13 cellular contexts compared by ENCODE assay signal in the genomic region with DNA sequence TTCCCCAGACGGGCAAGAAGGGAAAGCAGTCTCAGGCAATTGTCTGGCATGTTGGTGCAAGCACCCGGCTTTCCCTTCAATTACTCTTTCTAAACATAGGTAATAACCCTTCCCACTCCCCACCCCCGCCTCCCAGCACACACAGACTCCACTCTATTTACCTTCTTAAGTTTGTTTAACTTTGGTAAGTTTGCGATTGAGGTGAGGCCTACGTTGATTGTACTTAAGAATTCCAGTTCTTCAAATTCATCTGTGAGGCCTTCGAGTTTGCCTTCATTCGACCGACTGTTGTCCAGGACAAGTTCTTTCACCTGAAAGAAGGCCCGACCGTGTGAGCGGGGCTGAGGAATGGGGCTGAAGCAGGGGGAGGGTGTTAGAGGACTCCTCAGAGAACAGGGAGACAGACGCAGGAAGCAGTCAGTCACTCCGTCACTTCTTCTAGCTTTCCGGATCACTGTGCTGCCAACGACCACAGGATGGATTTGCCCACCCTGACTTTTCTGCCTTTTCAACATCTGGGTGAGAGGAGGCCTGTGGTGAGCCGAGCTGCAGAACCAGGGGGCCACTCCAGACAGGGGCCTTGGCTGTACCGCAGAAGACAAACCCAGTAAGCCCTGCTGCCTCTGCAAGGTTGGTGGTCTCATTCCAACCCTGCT. TPM values are rescaled to one million over a fixed set of nuclear protein-coding genes. Genes with fewer than 3 reads are reported as not detected.
DNase-seq lines count a peak whose midpoint lies in the region; ATAC-seq and TF ChIP-seq lines count a peak whose summit lies in the region.
"Had no signal": no experiment of that assay in that cellular context is flagged by ENCODE, and none has a peak within 500 bp of the region (broad histone marks: within the 10 kb centered on the region; RNA-seq: fewer than 3 reads in every experiment).

No MANE protein-coding gene starts in this region.

- H3K4me1 Mint-ChIP-seq in activated CD4-positive, alpha-beta T cell treated with anti-CD3 and anti-CD28 coated beads, Interleukin-2, amount 10 ng/mL, durations not matched to agents 7 days and 5 days: peaks cover 68% of the 10 kb centered on the region

- H3K9me3 Mint-ChIP-seq in activated CD4-positive, alpha-beta T cell treated with anti-CD3 and anti-CD28 coated beads, Interleukin-2, amount 10 ng/mL, durations not matched to agents 7 days and 5 days: no peaks in the 10 kb centered on the region

- POLR2A ChIA-PET in activated CD4-positive, alpha-beta T cell treated with anti-CD3 and anti-CD28 coated beads, Interleukin-2, amount 10 ng/mL, durations not matched to agents 7 days and 5 days (lab: Charles Lee): interaction anchor here (0.6 kb wide), 1 partner anchor 30 kb away, joined by 3 read pairs; no protein-coding TSS in a partner anchor

- H3K27ac Mint-ChIP-seq in activated CD4-positive, alpha-beta T cell treated with anti-CD3 and anti-CD28 coated beads, Interleukin-2, amount 10 ng/mL, durations not matched to agents 7 days and 5 days: peak overlapping the region; percentile 50

- DNase-seq in activated CD4-positive, alpha-beta T cell treated with anti-CD3 and anti-CD28 coated beads, Interleukin-2, amount 10 ng/mL, durations not matched to agents 7 days and 5 days: no peak
- no peak for DNase-seq in activated CD4-positive, alpha-beta T cell treated with anti-CD3 and anti-CD28 coated beads, Interleukin-2, amount 50 U/mL, for 4 hours
- DNase-seq in breast epithelium (ENCODE audit: low spot score in 2 of 2): no peak
- peak; percentile 30 for DNase-seq in mesenteric fat pad (ENCODE audit: low spot score)
- no peak for DNase-seq in substantia nigra (lab: John Stamatoyannopoulos, UW)
- DNase-seq in dedifferentiated amniotic fluid mesenchymal stem cell (ENCODE audit: extremely low spot score): no peak
- DNase-seq: activated CD4-positive, CD25-positive, alpha-beta regulatory T cell; mesendoderm; NCI-H187 treated with DMSO at 0.1 percent for 48 hours; right cardiac atrium had no signal

- H3K9me3 ChIP-seq in breast epithelium: no peaks in the 10 kb centered on the region

- TF ChIP-seq POLR2A in breast epithelium (IDR thresholded peaks at IDR 0.05): no peak

- TF ChIP-seq CTCF in breast epithelium (IDR thresholded peaks at IDR 0.05): no peak

- intact Hi-C loops in breast epithelium (cut with DNase I; ENCODE audit: low total_unique reads): no loop called here

- no peak for ATAC-seq in GM19035 (IDR thresholded peaks at IDR 0.05; ENCODE audit: unreplicated experiment)
- ATAC-seq in SK-N-SH treated with all-trans-retinoic acid at 6 μM for 48 hours: no peak
- ATAC-seq: K562, right cardiac atrium had no signal

- peaks cover 26% of the 10 kb centered on the region for H3K36me3 Mint-ChIP-seq in activated CD4-positive, alpha-beta T cell treated with anti-CD3 and anti-CD28 coated beads, Interleukin-2, amount 10 ng/mL, durations not matched to agents 7 days and 5 days (ENCODE audit: low read depth)

- peaks cover 18 to 39% of the 10 kb centered on the region in 2 donors for H3K4me1 ChIP-seq in breast epithelium

- H3K27ac ChIP-seq in breast epithelium (peak overlapping the region; percentile 87 to 92), substantia nigra (ENCODE audit: low read depth, low read length, poor library complexity, severe bottlenecking) (peak overlapping the region; percentile 64)

- no peaks in the 10 kb centered on the region for H3K36me3 ChIP-seq in breast epithelium

- H3K27me3 ChIP-seq in breast epithelium: no peaks in the 10 kb centered on the region

- CTCF ChIA-PET in activated CD4-positive, alpha-beta T cell treated with anti-CD3 and anti-CD28 coated beads, Interleukin-2, amount 10 ng/mL, durations not matched to agents 7 days and 5 days (lab: Charles Lee): interaction anchor here (1.1 to 1.4 kb wide), 3 partner anchors 17 to 88 kb away, joined by 3 to 4 read pairs (median 4); no protein-coding TSS in a partner anchor

- H3K4me3 ChIP-seq in breast epithelium: no peak overlapping the region
- H3K4me3 ChIP-seq: K562 had no signal

- no peak overlapping the region for H3K4me3 Mint-ChIP-seq in activated CD4-positive, alpha-beta T cell treated with anti-CD3 and anti-CD28 coated beads, Interleukin-2, amount 10 ng/mL, durations not matched to agents 7 days and 5 days

- no peaks in the 10 kb centered on the region for H3K27me3 Mint-ChIP-seq in activated CD4-positive, alpha-beta T cell treated with anti-CD3 and anti-CD28 coated beads, Interleukin-2, amount 10 ng/mL, durations not matched to agents 7 days and 5 days

TF ChIP-seq in SK-N-SH treated with all-trans-retinoic acid at 6 μM for 48 hours, 23 proteins besides CTCF, POLR2A, EP300 and RAD21 (continues in another document):
- TF ChIP-seq OSR1 (CRISPR knock-in tag; IDR thresholded peaks at IDR 0.05) (no peak), CSDC2 (CRISPR knock-in tag; IDR thresholded peaks at IDR 0.05) (no peak), ESRRG (CRISPR knock-in tag; IDR thresholded peaks at IDR 0.05) (no peak), ZNF70 (CRISPR knock-in tag; IDR thresholded peaks at IDR 0.05) (no peak), ZFP3 (CRISPR knock-in tag; IDR thresholded peaks at IDR 0.05) (no peak), ZFP30 (CRISPR knock-in tag; IDR thresholded peaks at IDR 0.05) (no peak), ISL1 (CRISPR knock-in tag; IDR thresholded peaks at IDR 0.05) (no peak), RARB (CRISPR knock-in tag; IDR thresholded peaks at IDR 0.05) (no peak), BACH2 (CRISPR knock-in tag; IDR thresholded peaks at IDR 0.05; ENCODE audit: borderline replicate concordance) (no peak), GLIS3 (CRISPR knock-in tag; IDR thresholded peaks at IDR 0.05) (no peak), ZC3H10 (CRISPR knock-in tag; IDR thresholded peaks at IDR 0.05) (no peak), TOX (CRISPR knock-in tag; IDR thresholded peaks at IDR 0.05; ENCODE audit: borderline replicate concordance) (no peak), ZNF8 (CRISPR knock-in tag; IDR thresholded peaks at IDR 0.05) (no peak), SNAI2 (CRISPR knock-in tag; IDR thresholded peaks at IDR 0.05) (no peak)
- TF ChIP-seq, protein P1, sequence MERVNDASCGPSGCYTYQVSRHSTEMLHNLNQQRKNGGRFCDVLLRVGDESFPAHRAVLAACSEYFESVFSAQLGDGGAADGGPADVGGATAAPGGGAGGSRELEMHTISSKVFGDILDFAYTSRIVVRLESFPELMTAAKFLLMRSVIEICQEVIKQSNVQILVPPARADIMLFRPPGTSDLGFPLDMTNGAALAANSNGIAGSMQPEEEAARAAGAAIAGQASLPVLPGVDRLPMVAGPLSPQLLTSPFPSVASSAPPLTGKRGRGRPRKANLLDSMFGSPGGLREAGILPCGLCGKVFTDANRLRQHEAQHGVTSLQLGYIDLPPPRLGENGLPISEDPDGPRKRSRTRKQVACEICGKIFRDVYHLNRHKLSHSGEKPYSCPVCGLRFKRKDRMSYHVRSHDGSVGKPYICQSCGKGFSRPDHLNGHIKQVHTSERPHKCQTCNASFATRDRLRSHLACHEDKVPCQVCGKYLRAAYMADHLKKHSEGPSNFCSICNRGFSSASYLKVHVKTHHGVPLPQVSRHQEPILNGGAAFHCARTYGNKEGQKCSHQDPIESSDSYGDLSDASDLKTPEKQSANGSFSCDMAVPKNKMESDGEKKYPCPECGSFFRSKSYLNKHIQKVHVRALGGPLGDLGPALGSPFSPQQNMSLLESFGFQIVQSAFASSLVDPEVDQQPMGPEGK (CRISPR knock-in tag; IDR thresholded peaks at IDR 0.05; ENCODE audit: borderline replicate concordance): no peak
- TF ChIP-seq, protein P2, sequence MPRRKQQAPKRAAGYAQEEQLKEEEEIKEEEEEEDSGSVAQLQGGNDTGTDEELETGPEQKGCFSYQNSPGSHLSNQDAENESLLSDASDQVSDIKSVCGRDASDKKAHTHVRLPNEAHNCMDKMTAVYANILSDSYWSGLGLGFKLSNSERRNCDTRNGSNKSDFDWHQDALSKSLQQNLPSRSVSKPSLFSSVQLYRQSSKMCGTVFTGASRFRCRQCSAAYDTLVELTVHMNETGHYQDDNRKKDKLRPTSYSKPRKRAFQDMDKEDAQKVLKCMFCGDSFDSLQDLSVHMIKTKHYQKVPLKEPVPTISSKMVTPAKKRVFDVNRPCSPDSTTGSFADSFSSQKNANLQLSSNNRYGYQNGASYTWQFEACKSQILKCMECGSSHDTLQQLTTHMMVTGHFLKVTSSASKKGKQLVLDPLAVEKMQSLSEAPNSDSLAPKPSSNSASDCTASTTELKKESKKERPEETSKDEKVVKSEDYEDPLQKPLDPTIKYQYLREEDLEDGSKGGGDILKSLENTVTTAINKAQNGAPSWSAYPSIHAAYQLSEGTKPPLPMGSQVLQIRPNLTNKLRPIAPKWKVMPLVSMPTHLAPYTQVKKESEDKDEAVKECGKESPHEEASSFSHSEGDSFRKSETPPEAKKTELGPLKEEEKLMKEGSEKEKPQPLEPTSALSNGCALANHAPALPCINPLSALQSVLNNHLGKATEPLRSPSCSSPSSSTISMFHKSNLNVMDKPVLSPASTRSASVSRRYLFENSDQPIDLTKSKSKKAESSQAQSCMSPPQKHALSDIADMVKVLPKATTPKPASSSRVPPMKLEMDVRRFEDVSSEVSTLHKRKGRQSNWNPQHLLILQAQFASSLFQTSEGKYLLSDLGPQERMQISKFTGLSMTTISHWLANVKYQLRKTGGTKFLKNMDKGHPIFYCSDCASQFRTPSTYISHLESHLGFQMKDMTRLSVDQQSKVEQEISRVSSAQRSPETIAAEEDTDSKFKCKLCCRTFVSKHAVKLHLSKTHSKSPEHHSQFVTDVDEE (CRISPR knock-in tag; IDR thresholded peaks at IDR 0.05): no peak
- TF ChIP-seq, protein P3, sequence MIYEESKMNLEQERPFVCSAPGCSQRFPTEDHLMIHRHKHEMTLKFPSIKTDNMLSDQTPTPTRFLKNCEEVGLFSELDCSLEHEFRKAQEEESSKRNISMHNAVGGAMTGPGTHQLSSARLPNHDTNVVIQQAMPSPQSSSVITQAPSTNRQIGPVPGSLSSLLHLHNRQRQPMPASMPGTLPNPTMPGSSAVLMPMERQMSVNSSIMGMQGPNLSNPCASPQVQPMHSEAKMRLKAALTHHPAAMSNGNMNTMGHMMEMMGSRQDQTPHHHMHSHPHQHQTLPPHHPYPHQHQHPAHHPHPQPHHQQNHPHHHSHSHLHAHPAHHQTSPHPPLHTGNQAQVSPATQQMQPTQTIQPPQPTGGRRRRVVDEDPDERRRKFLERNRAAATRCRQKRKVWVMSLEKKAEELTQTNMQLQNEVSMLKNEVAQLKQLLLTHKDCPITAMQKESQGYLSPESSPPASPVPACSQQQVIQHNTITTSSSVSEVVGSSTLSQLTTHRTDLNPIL (CRISPR knock-in tag; IDR thresholded peaks at IDR 0.05; ENCODE audit: low read depth): no peak

RNA-seq across cellular contexts. Expression of a gene that starts 33.0 kb away (rescaled TPM):
- 100 to 1,000 TPM; 219 to 286 TPM for total RNA-seq in activated CD4-positive, alpha-beta T cell treated with anti-CD3 and anti-CD28 coated beads, Interleukin-2, amount 10 ng/mL, durations not matched to agents 7 days and 5 days
- total RNA-seq in breast epithelium (10 to 100 TPM; 57.0 to 63.4 (median 62.8) TPM), mesenteric fat pad (92.6 TPM)
